In genomic region chr1:179293340-179294327, GRCh38 we compare ENCODE assay signal across 1 cellular context.
TF ChIP-seq lines count a peak whose summit lies in the region.

SOAT1 (plus strand) TSS chr1:179293797; CDS start chr1:179302685, 8,888 bp downstream.

TF ChIP-seq in HepG2, 621 proteins besides CTCF, POLR2A, EP300 and RAD21 (continued from another document and continues in another):
- no peak for TF ChIP-seq ZNF569 (CRISPR knock-in tag; IDR thresholded peaks at IDR 0.05; ENCODE audit: borderline replicate concordance)
- TF ChIP-seq E2F2 (CRISPR knock-in tag; IDR thresholded peaks at IDR 0.05; ENCODE audit: borderline replicate concordance): no peak
- TF ChIP-seq TRIM24 (CRISPR knock-in tag; IDR thresholded peaks at IDR 0.05): no peak
- TF ChIP-seq, protein P1, sequence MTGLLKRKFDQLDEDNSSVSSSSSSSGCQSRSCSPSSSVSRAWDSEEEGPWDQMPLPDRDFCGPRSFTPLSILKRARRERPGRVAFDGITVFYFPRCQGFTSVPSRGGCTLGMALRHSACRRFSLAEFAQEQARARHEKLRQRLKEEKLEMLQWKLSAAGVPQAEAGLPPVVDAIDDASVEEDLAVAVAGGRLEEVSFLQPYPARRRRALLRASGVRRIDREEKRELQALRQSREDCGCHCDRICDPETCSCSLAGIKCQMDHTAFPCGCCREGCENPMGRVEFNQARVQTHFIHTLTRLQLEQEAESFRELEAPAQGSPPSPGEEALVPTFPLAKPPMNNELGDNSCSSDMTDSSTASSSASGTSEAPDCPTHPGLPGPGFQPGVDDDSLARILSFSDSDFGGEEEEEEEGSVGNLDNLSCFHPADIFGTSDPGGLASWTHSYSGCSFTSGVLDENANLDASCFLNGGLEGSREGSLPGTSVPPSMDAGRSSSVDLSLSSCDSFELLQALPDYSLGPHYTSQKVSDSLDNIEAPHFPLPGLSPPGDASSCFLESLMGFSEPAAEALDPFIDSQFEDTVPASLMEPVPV (CRISPR knock-in tag; IDR thresholded peaks at IDR 0.05): peak; percentile 67; the same call in 1 of the 2 replicates
- 0 out of 2 replicates have a peak, but pooled peaks have one; percentile 33 for TF ChIP-seq ZNF570 (CRISPR knock-in tag; IDR thresholded peaks at IDR 0.05; ENCODE audit: borderline replicate concordance)
- TF ChIP-seq, protein P2, sequence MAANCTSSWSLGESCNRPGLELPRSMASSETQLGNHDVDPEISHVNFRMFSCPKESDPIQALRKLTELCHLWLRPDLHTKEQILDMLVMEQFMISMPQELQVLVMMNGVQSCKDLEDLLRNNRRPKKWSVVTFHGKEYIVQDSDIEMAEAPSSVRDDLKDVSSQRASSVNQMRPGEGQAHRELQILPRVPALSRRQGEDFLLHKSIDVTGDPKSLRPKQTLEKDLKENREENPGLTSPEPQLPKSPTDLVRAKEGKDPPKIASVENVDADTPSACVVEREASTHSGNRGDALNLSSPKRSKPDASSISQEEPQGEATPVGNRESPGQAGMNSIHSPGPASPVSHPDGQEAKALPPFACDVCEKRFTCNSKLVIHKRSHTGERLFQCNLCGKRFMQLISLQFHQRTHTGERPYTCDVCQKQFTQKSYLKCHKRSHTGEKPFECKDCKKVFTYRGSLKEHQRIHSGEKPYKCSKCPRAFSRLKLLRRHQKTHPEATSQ (CRISPR knock-in tag; IDR thresholded peaks at IDR 0.05; ENCODE audit: borderline replicate concordance): no peak
- TF ChIP-seq, protein P3, sequence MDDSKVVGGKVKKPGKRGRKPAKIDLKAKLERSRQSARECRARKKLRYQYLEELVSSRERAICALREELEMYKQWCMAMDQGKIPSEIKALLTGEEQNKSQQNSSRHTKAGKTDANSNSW (CRISPR knock-in tag; IDR thresholded peaks at IDR 0.05; ENCODE audit: borderline replicate concordance): no peak
- TF ChIP-seq ZNF101 (CRISPR knock-in tag; IDR thresholded peaks at IDR 0.05; ENCODE audit: borderline replicate concordance, low read depth): no peak
- 0 out of 2 replicates have a peak, but pooled peaks have one; percentile 25 for TF ChIP-seq ZNF12 (CRISPR knock-in tag; IDR thresholded peaks at IDR 0.05)
- no peak for TF ChIP-seq ZSCAN22 (CRISPR knock-in tag; IDR thresholded peaks at IDR 0.05)
- TF ChIP-seq ZBTB43 (CRISPR knock-in tag; conservative IDR thresholded peaks at IDR 0.05): peak; percentile 73
- no peak for TF ChIP-seq ZNF567 (CRISPR knock-in tag; IDR thresholded peaks at IDR 0.05; ENCODE audit: borderline replicate concordance)
- no peak for TF ChIP-seq ZNF576 (CRISPR knock-in tag; IDR thresholded peaks at IDR 0.05)
- no peak for TF ChIP-seq ZNF224 (CRISPR knock-in tag; IDR thresholded peaks at IDR 0.05)
- no peak for TF ChIP-seq MBD4 (IDR thresholded peaks at IDR 0.05; ENCODE audit: borderline replicate concordance, low read length)
- no peak for TF ChIP-seq NFE2L2 (IDR thresholded peaks at IDR 0.05; ENCODE audit: low read length)
- TF ChIP-seq CREM (IDR thresholded peaks at IDR 0.05): peak; percentile 49; the same call in 1 of the 2 replicates
- no peak for TF ChIP-seq CREM (CRISPR knock-in tag; IDR thresholded peaks at IDR 0.05)
- TF ChIP-seq, protein P4, sequence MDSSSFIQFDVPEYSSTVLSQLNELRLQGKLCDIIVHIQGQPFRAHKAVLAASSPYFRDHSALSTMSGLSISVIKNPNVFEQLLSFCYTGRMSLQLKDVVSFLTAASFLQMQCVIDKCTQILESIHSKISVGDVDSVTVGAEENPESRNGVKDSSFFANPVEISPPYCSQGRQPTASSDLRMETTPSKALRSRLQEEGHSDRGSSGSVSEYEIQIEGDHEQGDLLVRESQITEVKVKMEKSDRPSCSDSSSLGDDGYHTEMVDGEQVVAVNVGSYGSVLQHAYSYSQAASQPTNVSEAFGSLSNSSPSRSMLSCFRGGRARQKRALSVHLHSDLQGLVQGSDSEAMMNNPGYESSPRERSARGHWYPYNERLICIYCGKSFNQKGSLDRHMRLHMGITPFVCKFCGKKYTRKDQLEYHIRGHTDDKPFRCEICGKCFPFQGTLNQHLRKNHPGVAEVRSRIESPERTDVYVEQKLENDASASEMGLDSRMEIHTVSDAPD (CRISPR knock-in tag; IDR thresholded peaks at IDR 0.05): 0 out of 2 replicates have a peak, but pooled peaks have one; percentile 27
- no peak for TF ChIP-seq ZNF280B (CRISPR knock-in tag; IDR thresholded peaks at IDR 0.05; ENCODE audit: borderline replicate concordance)
- no peak for TF ChIP-seq NPAS2 (CRISPR knock-in tag; IDR thresholded peaks at IDR 0.05; ENCODE audit: borderline replicate concordance)
- TF ChIP-seq ARNTL (CRISPR knock-in tag; IDR thresholded peaks at IDR 0.05): peak; percentile 81
- TF ChIP-seq KLF13 (CRISPR knock-in tag; IDR thresholded peaks at IDR 0.05): no peak
- TF ChIP-seq ZNF138 (CRISPR knock-in tag; IDR thresholded peaks at IDR 0.05; ENCODE audit: low read depth): 0 out of 2 replicates have a peak, but pooled peaks have one; percentile 54
- peak; percentile 89 for TF ChIP-seq ZNF891 (CRISPR knock-in tag; IDR thresholded peaks at IDR 0.05)
- TF ChIP-seq ZNF850 (CRISPR knock-in tag; conservative IDR thresholded peaks at IDR 0.05): no peak
- TF ChIP-seq, protein P5, sequence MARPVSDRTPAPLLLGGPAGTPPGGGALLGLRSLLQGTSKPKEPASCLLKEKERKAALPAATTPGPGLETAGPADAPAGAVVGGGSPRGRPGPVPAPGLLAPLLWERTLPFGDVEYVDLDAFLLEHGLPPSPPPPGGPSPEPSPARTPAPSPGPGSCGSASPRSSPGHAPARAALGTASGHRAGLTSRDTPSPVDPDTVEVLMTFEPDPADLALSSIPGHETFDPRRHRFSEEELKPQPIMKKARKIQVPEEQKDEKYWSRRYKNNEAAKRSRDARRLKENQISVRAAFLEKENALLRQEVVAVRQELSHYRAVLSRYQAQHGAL (CRISPR knock-in tag; IDR thresholded peaks at IDR 0.05; ENCODE audit: not compliant biosample characterization): no peak
- no peak for TF ChIP-seq HDAC6 (IDR thresholded peaks at IDR 0.05; ENCODE audit: low read depth, low read length)
- TF ChIP-seq ZNF329 (CRISPR knock-in tag; IDR thresholded peaks at IDR 0.05; ENCODE audit: low read depth): peak; percentile 70; the same call in 1 of the 2 replicates
- TF ChIP-seq, protein P6, sequence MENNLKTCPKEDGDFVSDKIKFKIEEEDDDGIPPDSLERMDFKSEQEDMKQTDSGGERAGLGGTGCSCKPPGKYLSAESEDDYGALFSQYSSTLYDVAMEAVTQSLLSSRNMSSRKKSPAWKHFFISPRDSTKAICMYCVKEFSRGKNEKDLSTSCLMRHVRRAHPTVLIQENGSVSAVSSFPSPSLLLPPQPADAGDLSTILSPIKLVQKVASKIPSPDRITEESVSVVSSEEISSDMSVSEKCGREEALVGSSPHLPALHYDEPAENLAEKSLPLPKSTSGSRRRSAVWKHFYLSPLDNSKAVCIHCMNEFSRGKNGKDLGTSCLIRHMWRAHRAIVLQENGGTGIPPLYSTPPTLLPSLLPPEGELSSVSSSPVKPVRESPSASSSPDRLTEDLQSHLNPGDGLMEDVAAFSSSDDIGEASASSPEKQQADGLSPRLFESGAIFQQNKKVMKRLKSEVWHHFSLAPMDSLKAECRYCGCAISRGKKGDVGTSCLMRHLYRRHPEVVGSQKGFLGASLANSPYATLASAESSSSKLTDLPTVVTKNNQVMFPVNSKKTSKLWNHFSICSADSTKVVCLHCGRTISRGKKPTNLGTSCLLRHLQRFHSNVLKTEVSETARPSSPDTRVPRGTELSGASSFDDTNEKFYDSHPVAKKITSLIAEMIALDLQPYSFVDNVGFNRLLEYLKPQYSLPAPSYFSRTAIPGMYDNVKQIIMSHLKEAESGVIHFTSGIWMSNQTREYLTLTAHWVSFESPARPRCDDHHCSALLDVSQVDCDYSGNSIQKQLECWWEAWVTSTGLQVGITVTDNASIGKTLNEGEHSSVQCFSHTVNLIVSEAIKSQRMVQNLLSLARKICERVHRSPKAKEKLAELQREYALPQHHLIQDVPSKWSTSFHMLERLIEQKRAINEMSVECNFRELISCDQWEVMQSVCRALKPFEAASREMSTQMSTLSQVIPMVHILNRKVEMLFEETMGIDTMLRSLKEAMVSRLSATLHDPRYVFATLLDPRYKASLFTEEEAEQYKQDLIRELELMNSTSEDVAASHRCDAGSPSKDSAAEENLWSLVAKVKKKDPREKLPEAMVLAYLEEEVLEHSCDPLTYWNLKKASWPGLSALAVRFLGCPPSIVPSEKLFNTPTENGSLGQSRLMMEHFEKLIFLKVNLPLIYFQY (CRISPR knock-in tag; IDR thresholded peaks at IDR 0.05; ENCODE audit: borderline replicate concordance): no peak; the same call in 1 of the 2 replicates
- TF ChIP-seq GTF3A (CRISPR knock-in tag; conservative IDR thresholded peaks at IDR 0.05): peak; percentile 65; the same call in 1 of the 2 replicates
- TF ChIP-seq REPIN1 (CRISPR knock-in tag; IDR thresholded peaks at IDR 0.05; ENCODE audit: borderline replicate concordance, low read depth): peak; percentile 23; the same call in 1 of the 2 replicates
- no peak for TF ChIP-seq ZNF703 (CRISPR knock-in tag; IDR thresholded peaks at IDR 0.05; ENCODE audit: borderline replicate concordance)
- peak; percentile 79 for TF ChIP-seq NFYB (CRISPR knock-in tag; IDR thresholded peaks at IDR 0.05)
- TF ChIP-seq, protein P7, sequence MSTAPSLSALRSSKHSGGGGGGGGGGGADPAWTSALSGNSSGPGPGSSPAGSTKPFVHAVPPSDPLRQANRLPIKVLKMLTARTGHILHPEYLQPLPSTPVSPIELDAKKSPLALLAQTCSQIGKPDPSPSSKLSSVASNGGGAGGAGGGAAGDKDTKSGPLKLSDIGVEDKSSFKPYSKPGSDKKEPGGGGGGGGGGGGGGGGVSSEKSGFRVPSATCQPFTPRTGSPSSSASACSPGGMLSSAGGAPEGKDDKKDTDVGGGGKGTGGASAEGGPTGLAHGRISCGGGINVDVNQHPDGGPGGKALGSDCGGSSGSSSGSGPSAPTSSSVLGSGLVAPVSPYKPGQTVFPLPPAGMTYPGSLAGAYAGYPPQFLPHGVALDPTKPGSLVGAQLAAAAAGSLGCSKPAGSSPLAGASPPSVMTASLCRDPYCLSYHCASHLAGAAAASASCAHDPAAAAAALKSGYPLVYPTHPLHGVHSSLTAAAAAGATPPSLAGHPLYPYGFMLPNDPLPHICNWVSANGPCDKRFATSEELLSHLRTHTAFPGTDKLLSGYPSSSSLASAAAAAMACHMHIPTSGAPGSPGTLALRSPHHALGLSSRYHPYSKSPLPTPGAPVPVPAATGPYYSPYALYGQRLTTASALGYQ (CRISPR knock-in tag; IDR thresholded peaks at IDR 0.05): no peak
- TF ChIP-seq JARID2 (CRISPR knock-in tag; IDR thresholded peaks at IDR 0.05; ENCODE audit: insufficient replicate concordance): no peak
- TF ChIP-seq ZNF251 (CRISPR knock-in tag; IDR thresholded peaks at IDR 0.05): no peak
- TF ChIP-seq ETV5 (CRISPR knock-in tag; IDR thresholded peaks at IDR 0.05; ENCODE audit: borderline replicate concordance): no peak
- TF ChIP-seq ZNF563 (CRISPR knock-in tag; IDR thresholded peaks at IDR 0.05): no peak
- TF ChIP-seq ZBTB7A (CRISPR knock-in tag; IDR thresholded peaks at IDR 0.05): no peak
- TF ChIP-seq, protein P8, sequence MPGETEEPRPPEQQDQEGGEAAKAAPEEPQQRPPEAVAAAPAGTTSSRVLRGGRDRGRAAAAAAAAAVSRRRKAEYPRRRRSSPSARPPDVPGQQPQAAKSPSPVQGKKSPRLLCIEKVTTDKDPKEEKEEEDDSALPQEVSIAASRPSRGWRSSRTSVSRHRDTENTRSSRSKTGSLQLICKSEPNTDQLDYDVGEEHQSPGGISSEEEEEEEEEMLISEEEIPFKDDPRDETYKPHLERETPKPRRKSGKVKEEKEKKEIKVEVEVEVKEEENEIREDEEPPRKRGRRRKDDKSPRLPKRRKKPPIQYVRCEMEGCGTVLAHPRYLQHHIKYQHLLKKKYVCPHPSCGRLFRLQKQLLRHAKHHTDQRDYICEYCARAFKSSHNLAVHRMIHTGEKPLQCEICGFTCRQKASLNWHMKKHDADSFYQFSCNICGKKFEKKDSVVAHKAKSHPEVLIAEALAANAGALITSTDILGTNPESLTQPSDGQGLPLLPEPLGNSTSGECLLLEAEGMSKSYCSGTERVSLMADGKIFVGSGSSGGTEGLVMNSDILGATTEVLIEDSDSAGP (CRISPR knock-in tag; IDR thresholded peaks at IDR 0.05; ENCODE audit: borderline replicate concordance): peak; percentile 74; the same call in 1 of the 2 replicates
- no peak for TF ChIP-seq MLLT10 (CRISPR knock-in tag; IDR thresholded peaks at IDR 0.05)
